In the genomic region with DNA sequence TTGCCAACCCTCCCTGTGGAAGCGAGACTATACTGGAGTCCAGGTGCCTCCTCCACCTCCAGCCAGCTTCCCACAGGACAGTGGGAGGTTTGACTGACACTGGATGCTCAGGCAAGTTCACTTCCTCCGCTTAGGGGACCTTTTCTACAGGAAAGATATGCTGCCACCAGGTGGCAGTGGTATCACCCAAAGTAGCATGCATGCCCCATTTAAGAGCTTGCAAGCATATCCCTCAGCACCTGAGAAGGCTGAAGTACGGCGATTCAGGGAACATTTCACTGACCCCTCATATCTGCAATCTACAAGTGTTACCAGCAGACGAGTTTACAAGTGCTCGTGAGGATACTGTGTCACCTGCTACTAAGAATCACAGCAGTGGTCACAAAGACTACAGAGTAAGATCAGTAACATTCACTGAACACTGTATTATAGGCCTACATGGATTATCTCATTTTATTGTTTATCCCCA, we compare ENCODE assay signal across 8 cellular contexts.
DNase-seq lines count a peak whose midpoint lies in the region; ATAC-seq and TF ChIP-seq lines count a peak whose summit lies in the region.

No MANE protein-coding gene starts in this region.

- no peaks in the 10 kb centered on the region for H3K4me1 ChIP-seq in left lung

- TF ChIP-seq CTCF in AG09319 (IDR thresholded peaks at IDR 0.05; ENCODE audit: low read depth, low read length) (peak; percentile 85), left lung (IDR thresholded peaks at IDR 0.05) (peak; percentile 74)

- H3K4me3 ChIP-seq in left lung: no peak overlapping the region

- H3K27me3 ChIP-seq in left lung: no peaks in the 10 kb centered on the region

- no peak overlapping the region for H3K27ac ChIP-seq in left lung

- peak; percentile 75 for ATAC-seq in GM18873 (IDR thresholded peaks at IDR 0.05; ENCODE audit: low FRiP score, unreplicated experiment)
- peak; percentile 85 for ATAC-seq in HG03139 (IDR thresholded peaks at IDR 0.05; ENCODE audit: unreplicated experiment)
- peak; percentile 98 for ATAC-seq in left lung

- H3K36me3 ChIP-seq in left lung: no peaks in the 10 kb centered on the region

- DNase-seq in AG09319 (ENCODE audit: extremely low read depth, low read depth) (peak; percentile 39), NCI-H2227 (lab: John Stamatoyannopoulos, UW; ENCODE audit: unreplicated experiment) (peak; percentile 55), cerebellum (ENCODE audit: low spot score) (peak; percentile 76), left lung (peak in 1 of 2 donors; percentile 56)
- peak; percentile 57 to 67 for DNase-seq in activated CD4-positive, alpha-beta T cell treated with anti-CD3 and anti-CD28 coated beads for 24 hours (ENCODE audit: low read depth in 2 of 2)
- DNase-seq in stimulated activated CD4-positive, alpha-beta T cell treated with anti-CD3 and anti-CD28 coated beads, TNF-alpha, amount 100 ng/mL, for 1 hour (ENCODE audit: low read depth in 3 of 3, low spot score in 1 of 3): peak; percentile 45 to 48 (median 47)

- no peaks in the 10 kb centered on the region for H3K9me3 ChIP-seq in left lung

- intact Hi-C loops in left lung (cut with DNase I): no loop called here
